2 cellular contexts compared by ENCODE assay signal in genomic region chr11:72768581-72768980, GRCh38.
TF ChIP-seq lines count a peak whose summit lies in the region.

No MANE protein-coding gene starts in this region.

TF ChIP-seq in GM23338, 12 proteins besides CTCF, POLR2A, EP300 and RAD21:
- no peak for TF ChIP-seq ETS1 (IDR thresholded peaks at IDR 0.05)
- TF ChIP-seq, protein P1, sequence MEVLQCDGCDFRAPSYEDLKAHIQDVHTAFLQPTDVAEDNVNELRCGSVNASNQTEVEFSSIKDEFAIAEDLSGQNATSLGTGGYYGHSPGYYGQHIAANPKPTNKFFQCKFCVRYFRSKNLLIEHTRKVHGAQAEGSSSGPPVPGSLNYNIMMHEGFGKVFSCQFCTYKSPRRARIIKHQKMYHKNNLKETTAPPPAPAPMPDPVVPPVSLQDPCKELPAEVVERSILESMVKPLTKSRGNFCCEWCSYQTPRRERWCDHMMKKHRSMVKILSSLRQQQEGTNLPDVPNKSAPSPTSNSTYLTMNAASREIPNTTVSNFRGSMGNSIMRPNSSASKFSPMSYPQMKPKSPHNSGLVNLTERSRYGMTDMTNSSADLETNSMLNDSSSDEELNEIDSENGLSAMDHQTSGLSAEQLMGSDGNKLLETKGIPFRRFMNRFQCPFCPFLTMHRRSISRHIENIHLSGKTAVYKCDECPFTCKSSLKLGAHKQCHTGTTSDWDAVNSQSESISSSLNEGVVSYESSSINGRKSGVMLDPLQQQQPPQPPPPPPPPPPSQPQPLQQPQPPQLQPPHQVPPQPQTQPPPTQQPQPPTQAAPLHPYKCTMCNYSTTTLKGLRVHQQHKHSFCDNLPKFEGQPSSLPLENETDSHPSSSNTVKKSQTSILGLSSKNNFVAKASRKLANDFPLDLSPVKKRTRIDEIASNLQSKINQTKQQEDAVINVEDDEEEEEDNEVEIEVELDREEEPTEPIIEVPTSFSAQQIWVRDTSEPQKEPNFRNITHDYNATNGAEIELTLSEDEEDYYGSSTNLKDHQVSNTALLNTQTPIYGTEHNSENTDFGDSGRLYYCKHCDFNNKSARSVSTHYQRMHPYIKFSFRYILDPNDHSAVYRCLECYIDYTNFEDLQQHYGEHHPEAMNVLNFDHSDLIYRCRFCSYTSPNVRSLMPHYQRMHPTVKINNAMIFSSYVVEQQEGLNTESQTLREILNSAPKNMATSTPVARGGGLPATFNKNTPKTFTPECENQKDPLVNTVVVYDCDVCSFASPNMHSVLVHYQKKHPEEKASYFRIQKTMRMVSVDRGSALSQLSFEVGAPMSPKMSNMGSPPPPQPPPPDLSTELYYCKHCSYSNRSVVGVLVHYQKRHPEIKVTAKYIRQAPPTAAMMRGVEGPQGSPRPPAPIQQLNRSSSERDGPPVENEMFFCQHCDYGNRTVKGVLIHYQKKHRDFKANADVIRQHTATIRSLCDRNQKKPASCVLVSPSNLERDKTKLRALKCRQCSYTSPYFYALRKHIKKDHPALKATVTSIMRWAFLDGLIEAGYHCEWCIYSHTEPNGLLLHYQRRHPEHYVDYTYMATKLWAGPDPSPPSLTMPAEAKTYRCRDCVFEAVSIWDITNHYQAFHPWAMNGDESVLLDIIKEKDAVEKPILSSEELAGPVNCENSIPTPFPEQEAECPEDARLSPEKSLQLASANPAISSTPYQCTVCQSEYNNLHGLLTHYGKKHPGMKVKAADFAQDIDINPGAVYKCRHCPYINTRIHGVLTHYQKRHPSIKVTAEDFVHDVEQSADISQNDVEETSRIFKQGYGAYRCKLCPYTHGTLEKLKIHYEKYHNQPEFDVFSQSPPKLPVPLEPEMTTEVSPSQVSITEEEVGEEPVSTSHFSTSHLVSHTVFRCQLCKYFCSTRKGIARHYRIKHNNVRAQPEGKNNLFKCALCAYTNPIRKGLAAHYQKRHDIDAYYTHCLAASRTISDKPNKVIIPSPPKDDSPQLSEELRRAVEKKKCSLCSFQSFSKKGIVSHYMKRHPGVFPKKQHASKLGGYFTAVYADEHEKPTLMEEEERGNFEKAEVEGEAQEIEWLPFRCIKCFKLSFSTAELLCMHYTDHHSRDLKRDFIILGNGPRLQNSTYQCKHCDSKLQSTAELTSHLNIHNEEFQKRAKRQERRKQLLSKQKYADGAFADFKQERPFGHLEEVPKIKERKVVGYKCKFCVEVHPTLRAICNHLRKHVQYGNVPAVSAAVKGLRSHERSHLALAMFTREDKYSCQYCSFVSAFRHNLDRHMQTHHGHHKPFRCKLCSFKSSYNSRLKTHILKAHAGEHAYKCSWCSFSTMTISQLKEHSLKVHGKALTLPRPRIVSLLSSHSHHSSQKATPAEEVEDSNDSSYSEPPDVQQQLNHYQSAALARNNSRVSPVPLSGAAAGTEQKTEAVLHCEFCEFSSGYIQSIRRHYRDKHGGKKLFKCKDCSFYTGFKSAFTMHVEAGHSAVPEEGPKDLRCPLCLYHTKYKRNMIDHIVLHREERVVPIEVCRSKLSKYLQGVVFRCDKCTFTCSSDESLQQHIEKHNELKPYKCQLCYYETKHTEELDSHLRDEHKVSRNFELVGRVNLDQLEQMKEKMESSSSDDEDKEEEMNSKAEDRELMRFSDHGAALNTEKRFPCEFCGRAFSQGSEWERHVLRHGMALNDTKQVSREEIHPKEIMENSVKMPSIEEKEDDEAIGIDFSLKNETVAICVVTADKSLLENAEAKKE (CRISPR knock-in tag; IDR thresholded peaks at IDR 0.05), result no peak
- TF ChIP-seq STAT1 (IDR thresholded peaks at IDR 0.05; ENCODE audit: unreplicated experiment), result no peak
- no peak for TF ChIP-seq EZH2phosphoT487 (IDR thresholded peaks at IDR 0.05; ENCODE audit: unreplicated experiment)
- no peak for TF ChIP-seq JUNB (IDR thresholded peaks at IDR 0.05; ENCODE audit: unreplicated experiment)
- no peak for TF ChIP-seq ZNF331 (CRISPR knock-in tag; IDR thresholded peaks at IDR 0.05; ENCODE audit: low read depth)
- TF ChIP-seq EZH2 (IDR thresholded peaks at IDR 0.05; ENCODE audit: low read depth, unreplicated experiment), result no peak
- no peak for TF ChIP-seq NANOG (IDR thresholded peaks at IDR 0.05; ENCODE audit: borderline replicate concordance)
- no peak for TF ChIP-seq ZNF114 (CRISPR knock-in tag; IDR thresholded peaks at IDR 0.05)
- TF ChIP-seq, protein P2, sequence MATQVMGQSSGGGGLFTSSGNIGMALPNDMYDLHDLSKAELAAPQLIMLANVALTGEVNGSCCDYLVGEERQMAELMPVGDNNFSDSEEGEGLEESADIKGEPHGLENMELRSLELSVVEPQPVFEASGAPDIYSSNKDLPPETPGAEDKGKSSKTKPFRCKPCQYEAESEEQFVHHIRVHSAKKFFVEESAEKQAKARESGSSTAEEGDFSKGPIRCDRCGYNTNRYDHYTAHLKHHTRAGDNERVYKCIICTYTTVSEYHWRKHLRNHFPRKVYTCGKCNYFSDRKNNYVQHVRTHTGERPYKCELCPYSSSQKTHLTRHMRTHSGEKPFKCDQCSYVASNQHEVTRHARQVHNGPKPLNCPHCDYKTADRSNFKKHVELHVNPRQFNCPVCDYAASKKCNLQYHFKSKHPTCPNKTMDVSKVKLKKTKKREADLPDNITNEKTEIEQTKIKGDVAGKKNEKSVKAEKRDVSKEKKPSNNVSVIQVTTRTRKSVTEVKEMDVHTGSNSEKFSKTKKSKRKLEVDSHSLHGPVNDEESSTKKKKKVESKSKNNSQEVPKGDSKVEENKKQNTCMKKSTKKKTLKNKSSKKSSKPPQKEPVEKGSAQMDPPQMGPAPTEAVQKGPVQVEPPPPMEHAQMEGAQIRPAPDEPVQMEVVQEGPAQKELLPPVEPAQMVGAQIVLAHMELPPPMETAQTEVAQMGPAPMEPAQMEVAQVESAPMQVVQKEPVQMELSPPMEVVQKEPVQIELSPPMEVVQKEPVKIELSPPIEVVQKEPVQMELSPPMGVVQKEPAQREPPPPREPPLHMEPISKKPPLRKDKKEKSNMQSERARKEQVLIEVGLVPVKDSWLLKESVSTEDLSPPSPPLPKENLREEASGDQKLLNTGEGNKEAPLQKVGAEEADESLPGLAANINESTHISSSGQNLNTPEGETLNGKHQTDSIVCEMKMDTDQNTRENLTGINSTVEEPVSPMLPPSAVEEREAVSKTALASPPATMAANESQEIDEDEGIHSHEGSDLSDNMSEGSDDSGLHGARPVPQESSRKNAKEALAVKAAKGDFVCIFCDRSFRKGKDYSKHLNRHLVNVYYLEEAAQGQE (IDR thresholded peaks at IDR 0.05; ENCODE audit: unreplicated experiment), result no peak
- no peak for TF ChIP-seq POLR2AphosphoS5 (IDR thresholded peaks at IDR 0.05; ENCODE audit: low read depth)
- no peak for TF ChIP-seq CREB1 (CRISPR knock-in tag; IDR thresholded peaks at IDR 0.05; ENCODE audit: low read depth)

TF ChIP-seq in H1, 55 proteins besides CTCF, POLR2A, EP300 and RAD21:
- TF ChIP-seq TAF1 (IDR thresholded peaks at IDR 0.05; ENCODE audit: low read depth, low read length) (no peak), TEAD4 (IDR thresholded peaks at IDR 0.05; ENCODE audit: low read depth, low read length) (no peak), SAP30 (IDR thresholded peaks at IDR 0.05; ENCODE audit: insufficient read depth, insufficient replicate concordance, low read length) (no peak), RXRA (IDR thresholded peaks at IDR 0.05; ENCODE audit: insufficient read depth, low read depth, low read length) (no peak)
